Comparison of ENCODE assay signal across 26 cellular contexts in genomic region chr17:28056276-28056620, GRCh38. TPM values are rescaled to one million over a fixed set of nuclear protein-coding genes. Genes with fewer than 3 reads are reported as not detected.
A peak's percentile ranks its signal among the peaks of the same experiment; 100 is the strongest.
DNase-seq lines count a peak whose midpoint lies in the region; ATAC-seq, FAIRE-seq and TF ChIP-seq lines count a peak whose summit lies in the region.
"Had no signal": no experiment of that assay in that cellular context is flagged by ENCODE, and none has a peak within 500 bp of the region (broad histone marks: within the 10 kb centered on the region; RNA-seq: fewer than 3 reads in every experiment).

No MANE protein-coding gene starts in this region.

- H3K27ac ChIP-seq in 22Rv1 = peak overlapping the region; percentile 22; the same call in 1 of the 2 replicates
- H3K27ac ChIP-seq in OCI-LY3 (ENCODE audit: low read length) = no peak overlapping the region
- no peak overlapping the region for H3K27ac ChIP-seq in endodermal cell (ENCODE audit: low read depth, low read length)
- H3K27ac ChIP-seq: ascending aorta, hepatocyte, SK-N-MC, upper lobe of right lung had no signal

- H3K4me2 ChIP-seq in OCI-LY3 (ENCODE audit: low read length) = peak overlapping the region; percentile 50; the same call in 1 of the 2 replicates
- H3K4me2 ChIP-seq: hepatocyte had no signal

- no peaks in the 10 kb centered on the region for H3K36me3 ChIP-seq in OCI-LY3 (replicated peaks; ENCODE audit: low read depth, low read length)
- H3K36me3 ChIP-seq in endodermal cell (ENCODE audit: control insufficient read depth, insufficient read depth, low read length) = no peaks in the 10 kb centered on the region
- no peaks in the 10 kb centered on the region for H3K36me3 ChIP-seq in mucosa of descending colon (ENCODE audit: low read depth)
- H3K36me3 ChIP-seq: ascending aorta, BE2C, upper lobe of right lung had no signal

- peaks cover 62% of the 10 kb centered on the region for H3K4me1 ChIP-seq in OCI-LY3 (ENCODE audit: low read length)
- peaks cover 15% of the 10 kb centered on the region for H3K4me1 ChIP-seq in endodermal cell (ENCODE audit: control insufficient read depth, insufficient read depth, low read length)
- peaks cover 16% of the 10 kb centered on the region for H3K4me1 ChIP-seq in mucosa of descending colon (ENCODE audit: low read depth)
- H3K4me1 ChIP-seq: BE2C had no signal

- H3K9me3 ChIP-seq in OCI-LY3 (ENCODE audit: insufficient read depth, low read length) (no peaks in the 10 kb centered on the region), endodermal cell (ENCODE audit: control insufficient read depth, low read length) (no peaks in the 10 kb centered on the region), mucosa of descending colon (no peaks in the 10 kb centered on the region)
- H3K9me3 ChIP-seq: ascending aorta, BE2C, upper lobe of right lung had no signal

- TF ChIP-seq CTCF in 22Rv1 (IDR thresholded peaks at IDR 0.05) (no peak), OCI-LY3 (IDR thresholded peaks at IDR 0.05; ENCODE audit: low read depth, low read length) (no peak), endodermal cell (conservative IDR thresholded peaks at IDR 0.05) (no peak), mucosa of descending colon (IDR thresholded peaks at IDR 0.05) (no peak)

- intact Hi-C loops in mucosa of descending colon (cut with DNase I, micrococcal nuclease) = no loop called here

- peaks cover 67% of the 10 kb centered on the region for H3K4me1 Mint-ChIP-seq in endodermal cell

- H3K4me3 Mint-ChIP-seq in endodermal cell = peak overlapping the region; percentile 25
- H3K4me3 Mint-ChIP-seq: nephron; stimulated activated effector memory CD8-positive, alpha-beta T cell treated with anti-CD3 and anti-CD28 coated beads, Interleukin-12 subunit alpha, Interleukin-12 subunit beta, amount 100 ng/mL, for 72 hours had no signal

- H3K27me3 ChIP-seq in OCI-LY3 (ENCODE audit: low read depth, low read length) (no peaks in the 10 kb centered on the region), endodermal cell (ENCODE audit: control insufficient read depth, insufficient read depth, low read length, poor library complexity, severe bottlenecking) (no peaks in the 10 kb centered on the region)
- H3K27me3 ChIP-seq: ascending aorta, BE2C, hepatocyte, upper lobe of right lung had no signal

- FAIRE-seq in GM19239 (lab: Jason Lieb, UNC) = peak; percentile 33
- FAIRE-seq: colon had no signal

- H3K4me3 ChIP-seq in OCI-LY3 (ENCODE audit: low read length) (no peak overlapping the region), endodermal cell (ENCODE audit: low read length) (peak overlapping the region; percentile 65), mucosa of descending colon (no peak overlapping the region)
- H3K4me3 ChIP-seq: ascending aorta, hepatocyte, SK-N-MC, upper lobe of right lung had no signal

- DNase-seq in GM19239 (ENCODE audit: insufficient read length, low spot score) (no peak), endodermal cell (no peak), GM19238 (ENCODE audit: insufficient read length, low spot score) (no peak), NCI-H1092 treated with DMSO at 0.1 percent for 48 hours (lab: John Stamatoyannopoulos, UW) (no peak), mucosa of descending colon (no peak)
- DNase-seq: activated CD8-positive, alpha-beta memory T cell treated with anti-CD3 and anti-CD28 coated beads for 24 hours; activated gamma-delta T cell treated with Interleukin-2 at 50 U/mL for 16 hours; activated T-cell treated with anti-CD3 and anti-CD28 coated beads for 4 hours; BE2C; effector CD4-positive, alpha-beta T cell; MM.1S; NCI-H1417 treated with DMSO at 0.1 percent for 48 hours; NCI-H2081 treated with DMSO at 0.1 percent for 48 hours; NCI-H2227 treated with DMSO at 0.1 percent for 48 hours; NCI-H526; PC-3; upper lobe of right lung had no signal

- H2AFZ ChIP-seq in OCI-LY3 (ENCODE audit: low read depth, low read length) = no peak overlapping the region
- H2AFZ ChIP-seq: hepatocyte had no signal

- H3K27me3 Mint-ChIP-seq in endodermal cell (ENCODE audit: insufficient read depth) = no peaks in the 10 kb centered on the region

- no peaks in the 10 kb centered on the region for H3K9me3 Mint-ChIP-seq in endodermal cell
- H3K9me3 Mint-ChIP-seq: nephron; stimulated activated effector memory CD8-positive, alpha-beta T cell treated with anti-CD3 and anti-CD28 coated beads, Interleukin-12 subunit alpha, Interleukin-12 subunit beta, amount 100 ng/mL, for 72 hours had no signal

- peaks cover 47% of the 10 kb centered on the region for H3K79me2 ChIP-seq in OCI-LY3 (ENCODE audit: low read length)

- H3K27ac Mint-ChIP-seq in endodermal cell = peak overlapping the region; percentile 81
- H3K27ac Mint-ChIP-seq: stimulated activated effector memory CD8-positive, alpha-beta T cell treated with anti-CD3 and anti-CD28 coated beads, Interleukin-12 subunit alpha, Interleukin-12 subunit beta, amount 100 ng/mL, for 72 hours had no signal

- H3K36me3 Mint-ChIP-seq in endodermal cell (ENCODE audit: low read depth) = no peaks in the 10 kb centered on the region
- H3K36me3 Mint-ChIP-seq: stimulated activated effector memory CD8-positive, alpha-beta T cell treated with anti-CD3 and anti-CD28 coated beads, Interleukin-12 subunit alpha, Interleukin-12 subunit beta, amount 100 ng/mL, for 72 hours had no signal

- H3K9ac ChIP-seq in OCI-LY3 (ENCODE audit: low read length) = no peak overlapping the region
- H3K9ac ChIP-seq in endodermal cell (ENCODE audit: extremely low read depth, low read length, poor library complexity, severe bottlenecking) = no peak overlapping the region

- 80 to 90% methylated on average over 3 of the region's 3 CpGs for WGBS in endodermal cell (ENCODE audit: insufficient coverage in 1 of 2, insufficient read length in 1 of 2), 2 experiments

- peaks cover 8% of the 10 kb centered on the region for H4K20me1 ChIP-seq in OCI-LY3 (ENCODE audit: insufficient read depth, low read length)

- ATAC-seq in GM19467 (IDR thresholded peaks at IDR 0.05; ENCODE audit: unreplicated experiment) = no peak
- no peak for ATAC-seq in mucosa of descending colon
- ATAC-seq: PC-3; stimulated activated effector memory CD8-positive, alpha-beta T cell treated with anti-CD3 and anti-CD28 coated beads, Interleukin-12 subunit alpha, Interleukin-12 subunit beta, amount 100 ng/mL, for 72 hours; upper lobe of right lung had no signal

RNA-seq across cellular contexts. Expression of gene NLK, which starts 13.8 kb away (rescaled TPM):
- 10 to 100 TPM; 49.2 to 50.3 TPM for total RNA-seq in endodermal cell
- polyA plus RNA-seq in endodermal cell (2013, experiment 1 of 2) = 29.8 TPM
- 26.1 TPM for polyA plus RNA-seq in endodermal cell (2013, experiment 2 of 2)
- 10 to 100 TPM; 20.4 to 24.1 (median 21.0) TPM for total RNA-seq in mucosa of descending colon
